8 cellular contexts compared by ENCODE assay signal in genomic region chr9:76571288-76572204, GRCh38.
DNase-seq lines count a peak whose midpoint lies in the region; ATAC-seq and TF ChIP-seq lines count a peak whose summit lies in the region.

No MANE protein-coding gene starts in this region.

- H3K79me2 ChIP-seq in smooth muscle cell (ENCODE audit: low read depth): no peaks in the 10 kb centered on the region

- no peaks in the 10 kb centered on the region for H3K27me3 ChIP-seq in smooth muscle cell (ENCODE audit: low read depth)

- H4K20me1 ChIP-seq in smooth muscle cell (ENCODE audit: low read depth): no peaks in the 10 kb centered on the region

- TF ChIP-seq CTCF in fibroblast of the aortic adventitia (IDR thresholded peaks at IDR 0.05; ENCODE audit: insufficient read depth, low read length) (no peak), smooth muscle cell (IDR thresholded peaks at IDR 0.05; ENCODE audit: borderline replicate concordance, insufficient read depth, poor library complexity, severe bottlenecking) (no peak)

- no peaks in the 10 kb centered on the region for H3K36me3 ChIP-seq in smooth muscle cell (ENCODE audit: low read depth)

- no peak overlapping the region for H3K9ac ChIP-seq in smooth muscle cell (ENCODE audit: low read depth)

- 54% methylated on average over 37 of the region's 40 CpGs for WGBS in smooth muscle cell (ENCODE audit: low lambda C conversion rate)

- peak overlapping the region; percentile 75 for H3K4me2 ChIP-seq in smooth muscle cell

- peak; percentile 68 for DNase-seq in SIG-M5 treated with dmso at 0.1 percent for 504 hours (lab: John Stamatoyannopoulos, UW; ENCODE audit: unreplicated experiment)
- DNase-seq in SIG-M5 (lab: John Stamatoyannopoulos, UW): no peak
- peak; percentile 36 for DNase-seq in SW480 (ENCODE audit: low spot score)
- peak; percentile 53 for DNase-seq in fibroblast of the aortic adventitia (ENCODE audit: low read depth)
- no peak for DNase-seq in smooth muscle cell (lab: John Stamatoyannopoulos, UW; ENCODE audit: unreplicated experiment)
- DNase-seq in NCI-H1417 treated with DMSO at 0.1 percent for 48 hours (lab: John Stamatoyannopoulos, UW): no peak
- DNase-seq in activated CD8-positive, alpha-beta memory T cell treated with anti-CD3 and anti-CD28 coated beads, Interleukin-2, amount 50 U/mL, for 48 hours: no peak

- peak; percentile 89 for ATAC-seq in HG02852 (IDR thresholded peaks at IDR 0.05; ENCODE audit: unreplicated experiment)

- peaks cover 8% of the 10 kb centered on the region for H3K4me1 ChIP-seq in smooth muscle cell (ENCODE audit: low read depth)

- peak overlapping the region; percentile 11 for H3K4me3 ChIP-seq in fibroblast of the aortic adventitia (ENCODE audit: low read depth, low read length)
- H3K4me3 ChIP-seq in smooth muscle cell: peak overlapping the region; percentile 46

- H3K9me3 ChIP-seq in smooth muscle cell (replicated peaks; ENCODE audit: low read depth): no peaks in the 10 kb centered on the region

- peak overlapping the region; percentile 4 for H2AFZ ChIP-seq in smooth muscle cell (ENCODE audit: low read depth)

- no peak overlapping the region for H3K27ac ChIP-seq in smooth muscle cell (ENCODE audit: low read depth)

- peaks cover 3% of the 10 kb centered on the region for H3F3A ChIP-seq in smooth muscle cell (ENCODE audit: low read depth)

Comparison
In these comparisons a context has a peak if more than half of its experiments do, and no peak if none do; other contexts are left out.
1. DNase-seq: peak in SIG-M5 treated with dmso at 0.1 percent for 504 hours (single experiment), SW480 (single experiment) and fibroblast of the aortic adventitia (single experiment); none in SIG-M5 (single experiment), smooth muscle cell (single experiment), NCI-H1417 treated with DMSO at 0.1 percent for 48 hours (single experiment) and activated CD8-positive, alpha-beta memory T cell treated with anti-CD3 and anti-CD28 coated beads, Interleukin-2, amount 50 U/mL, for 48 hours (single experiment).